28 cellular contexts compared by ENCODE assay signal in genomic region chr3:34131091-34131490, GRCh38.
"Had no signal": no experiment of that assay in that cellular context is flagged by ENCODE, and none has a peak within 500 bp of the region (broad histone marks: within the 10 kb centered on the region; RNA-seq: fewer than 3 reads in every experiment).

No MANE protein-coding gene starts in this region.

- H3K27ac ChIP-seq: ascending aorta, gastroesophageal sphincter had no signal

- H3K27me3 Mint-ChIP-seq: activated CD4-positive, alpha-beta memory T cell treated with anti-CD3 and anti-CD28 coated beads for 36 hours; activated CD4-positive, alpha-beta T cell treated with anti-CD3 and anti-CD28 coated beads for 36 hours; activated CD4-positive, alpha-beta T cell treated with anti-CD3 and anti-CD28 coated beads, Interleukin-2, amount 10 ng/mL, durations not matched to agents 24 days and 14 days; activated CD8-positive, alpha-beta memory T cell treated with anti-CD3 and anti-CD28 coated beads, Interleukin-2, amount 10 ng/mL, durations not matched to agents 7 days and 5 days had no signal

- H3K4me3 Mint-ChIP-seq: activated CD4-positive, alpha-beta memory T cell treated with anti-CD3 and anti-CD28 coated beads for 36 hours; activated CD4-positive, alpha-beta T cell treated with anti-CD3 and anti-CD28 coated beads for 36 hours; activated CD4-positive, alpha-beta T cell treated with anti-CD3 and anti-CD28 coated beads, Interleukin-2, amount 10 ng/mL, durations not matched to agents 24 days and 14 days; activated CD8-positive, alpha-beta memory T cell treated with anti-CD3 and anti-CD28 coated beads, Interleukin-2, amount 10 ng/mL, durations not matched to agents 7 days and 5 days; activated CD8-positive, alpha-beta T cell treated with anti-CD3 and anti-CD28 coated beads, Interleukin-2, amount 10 ng/mL, durations not matched to agents 7 days and 5 days; activated naive CD4-positive, alpha-beta T cell treated with anti-CD3 and anti-CD28 coated beads for 36 hours; activated naive CD8-positive, alpha-beta T cell treated with anti-CD3 and anti-CD28 coated beads, Interleukin-2, amount 10 ng/mL, durations not matched to agents 7 days and 5 days; activated T-helper 1 cell treated with anti-CD3 and anti-CD28 coated beads, Interleukin-12 subunit alpha, Interleukin-12 subunit beta, Interleukin-2, Interleukin-4 antibody, amounts not matched to agents 30 ng/mL and 10 ng/mL and 1 ng/mL, durations not matched to agents 14 hours and 24 hours and 36 hours; effector memory CD8-positive, alpha-beta T cell had no signal

- H3K36me3 Mint-ChIP-seq: activated CD4-positive, alpha-beta memory T cell treated with anti-CD3 and anti-CD28 coated beads for 36 hours; activated CD8-positive, alpha-beta memory T cell treated with anti-CD3 and anti-CD28 coated beads, Interleukin-2, amount 10 ng/mL, durations not matched to agents 7 days and 5 days; activated naive CD8-positive, alpha-beta T cell treated with anti-CD3 and anti-CD28 coated beads, Interleukin-2, amount 10 ng/mL, durations not matched to agents 7 days and 5 days had no signal

- H3K27ac Mint-ChIP-seq: activated CD4-positive, alpha-beta memory T cell treated with anti-CD3 and anti-CD28 coated beads for 36 hours; activated CD4-positive, alpha-beta T cell treated with anti-CD3 and anti-CD28 coated beads for 36 hours; activated CD4-positive, alpha-beta T cell treated with anti-CD3 and anti-CD28 coated beads, Interleukin-2, amount 10 ng/mL, durations not matched to agents 24 days and 14 days; activated CD8-positive, alpha-beta memory T cell treated with anti-CD3 and anti-CD28 coated beads, Interleukin-2, amount 10 ng/mL, durations not matched to agents 7 days and 5 days; activated CD8-positive, alpha-beta T cell treated with anti-CD3 and anti-CD28 coated beads, Interleukin-2, amount 10 ng/mL, durations not matched to agents 7 days and 5 days; activated naive CD4-positive, alpha-beta T cell treated with anti-CD3 and anti-CD28 coated beads for 36 hours; activated naive CD4-positive, alpha-beta T cell treated with anti-CD3 and anti-CD28 coated beads, Interleukin-2, amount 50 U/mL, for 72 hours; activated naive CD8-positive, alpha-beta T cell treated with anti-CD3 and anti-CD28 coated beads, Interleukin-2, amount 10 ng/mL, durations not matched to agents 7 days and 5 days; activated T-helper 1 cell treated with anti-CD3 and anti-CD28 coated beads, Interleukin-12 subunit alpha, Interleukin-12 subunit beta, Interleukin-2, Interleukin-4 antibody, amounts not matched to agents 30 ng/mL and 10 ng/mL and 1 ng/mL, durations not matched to agents 14 hours and 24 hours and 36 hours; activated T-helper 2 cell treated with anti-CD3 and anti-CD28 coated beads, Interferon-gamma antibody, Interleukin-2, Interleukin-4, amounts not matched to agents 10 μg/mL and 5 μg/mL and 100 μg/mL, durations not matched to agents 14 hours and 24 hours and 36 hours; effector memory CD8-positive, alpha-beta T cell had no signal

- DNase-seq: activated CD4-positive, alpha-beta memory T cell treated with anti-CD3 and anti-CD28 coated beads for 36 hours; activated CD4-positive, alpha-beta T cell treated with anti-CD3 and anti-CD28 coated beads for 36 hours; activated CD4-positive, alpha-beta T cell treated with anti-CD3 and anti-CD28 coated beads, Interleukin-2, amount 10 ng/mL, durations not matched to agents 24 days and 14 days; activated CD4-positive, CD25-positive, alpha-beta regulatory T cell; activated CD4-positive, CD25-positive, alpha-beta regulatory T cell treated with anti-CD3 and anti-CD28 coated beads, Interleukin-2, amount 50 U/mL, for 72 hours; activated CD8-positive, alpha-beta memory T cell treated with anti-CD3 and anti-CD28 coated beads, Interleukin-2, amount 10 ng/mL, durations not matched to agents 7 days and 5 days; activated CD8-positive, alpha-beta memory T cell treated with anti-CD3 and anti-CD28 coated beads, Interleukin-2, amount 50 U/mL, for 4 hours; activated CD8-positive, alpha-beta T cell treated with anti-CD3 and anti-CD28 coated beads, Interleukin-2, amount 10 ng/mL, durations not matched to agents 7 days and 5 days; activated effector memory CD4-positive, alpha-beta T cell treated with anti-CD3 and anti-CD28 coated beads, Interleukin-2, amount 50 U/mL, for 16 hours; activated naive CD4-positive, alpha-beta T cell treated with anti-CD3 and anti-CD28 coated beads for 36 hours; activated naive CD8-positive, alpha-beta T cell treated with anti-CD3 and anti-CD28 coated beads, Interleukin-2, amount 10 ng/mL, durations not matched to agents 7 days and 5 days; activated T-cell treated with anti-CD3 and anti-CD28 coated beads, Interleukin-2, amount 50 U/mL, for 1 hour; activated T-cell treated with anti-CD3 and anti-CD28 coated beads, Interleukin-2, amount 50 U/mL, for 48 hours; caudate nucleus; cortex of kidney; dermis blood vessel endothelial cell; effector CD4-positive, alpha-beta T cell; effector memory CD8-positive, alpha-beta T cell; erythroblast; foreskin melanocyte; T-helper 2 cell had no signal

- ATAC-seq: activated CD4-positive, alpha-beta T cell treated with anti-CD3 and anti-CD28 coated beads for 36 hours; activated CD8-positive, alpha-beta memory T cell treated with anti-CD3 and anti-CD28 coated beads, Interleukin-2, amount 10 ng/mL, durations not matched to agents 7 days and 5 days; activated CD8-positive, alpha-beta T cell treated with anti-CD3 and anti-CD28 coated beads, Interleukin-2, amount 10 ng/mL, durations not matched to agents 7 days and 5 days; activated naive CD4-positive, alpha-beta T cell treated with anti-CD3 and anti-CD28 coated beads, Interleukin-2, amount 50 U/mL, for 72 hours; effector memory CD8-positive, alpha-beta T cell; gastroesophageal sphincter had no signal

- H3K27me3 ChIP-seq: ascending aorta, esophagus muscularis mucosa, gastroesophageal sphincter had no signal

- H3K36me3 ChIP-seq: ascending aorta, esophagus muscularis mucosa, gastroesophageal sphincter had no signal

- H3K4me3 ChIP-seq: ascending aorta, esophagus muscularis mucosa, gastroesophageal sphincter had no signal

- FAIRE-seq: colon had no signal

- H3K9me3 Mint-ChIP-seq: activated CD4-positive, alpha-beta memory T cell treated with anti-CD3 and anti-CD28 coated beads for 36 hours; activated CD4-positive, alpha-beta T cell treated with anti-CD3 and anti-CD28 coated beads, Interleukin-2, amount 10 ng/mL, durations not matched to agents 24 days and 14 days; activated naive CD4-positive, alpha-beta T cell treated with anti-CD3 and anti-CD28 coated beads for 36 hours; activated naive CD4-positive, alpha-beta T cell treated with anti-CD3 and anti-CD28 coated beads, Interleukin-2, amount 50 U/mL, for 72 hours; activated T-helper 1 cell treated with anti-CD3 and anti-CD28 coated beads, Interleukin-12 subunit alpha, Interleukin-12 subunit beta, Interleukin-2, Interleukin-4 antibody, amounts not matched to agents 30 ng/mL and 10 ng/mL and 1 ng/mL, durations not matched to agents 14 hours and 24 hours and 36 hours; activated T-helper 2 cell treated with anti-CD3 and anti-CD28 coated beads, Interferon-gamma antibody, Interleukin-2, Interleukin-4, amounts not matched to agents 10 μg/mL and 5 μg/mL and 100 μg/mL, durations not matched to agents 14 hours and 24 hours and 36 hours had no signal

- H3K4me1 Mint-ChIP-seq: activated CD4-positive, alpha-beta T cell treated with anti-CD3 and anti-CD28 coated beads for 36 hours; activated CD4-positive, alpha-beta T cell treated with anti-CD3 and anti-CD28 coated beads, Interleukin-2, amount 10 ng/mL, durations not matched to agents 24 days and 14 days; activated CD8-positive, alpha-beta memory T cell treated with anti-CD3 and anti-CD28 coated beads, Interleukin-2, amount 10 ng/mL, durations not matched to agents 7 days and 5 days; activated naive CD8-positive, alpha-beta T cell treated with anti-CD3 and anti-CD28 coated beads, Interleukin-2, amount 10 ng/mL, durations not matched to agents 7 days and 5 days had no signal
